In the genomic region with DNA sequence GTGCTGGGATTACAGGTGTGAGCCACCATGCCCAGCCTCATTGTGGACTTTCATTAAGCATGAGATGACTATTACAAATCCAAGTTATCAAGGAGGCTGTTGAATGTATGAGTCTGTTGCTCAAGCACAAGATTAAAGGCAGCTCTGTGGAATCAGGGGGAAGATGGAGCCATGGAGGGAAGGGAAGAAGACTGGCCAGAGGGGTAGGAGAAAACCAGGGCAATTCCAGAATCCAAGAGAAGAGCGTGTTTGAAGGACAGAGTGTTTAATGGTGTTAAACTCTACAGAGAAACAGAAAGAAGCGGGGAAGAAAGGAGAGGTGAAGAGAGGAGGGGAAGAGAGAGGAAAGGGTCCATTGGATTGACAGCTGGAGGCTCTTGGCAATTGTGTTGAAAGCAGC, we compare ENCODE assay signal across 27 cellular contexts.
"Had no signal": no experiment of that assay in that cellular context is flagged by ENCODE, and none has a peak within 500 bp of the region (broad histone marks: within the 10 kb centered on the region; RNA-seq: fewer than 3 reads in every experiment).

No MANE protein-coding gene starts in this region.

- DNase-seq: stimulated activated CD4-positive, alpha-beta T cell treated with anti-CD3 and anti-CD28 coated beads, Interleukin-2, amount 100 ng/mL, for 48 hours; stimulated activated CD4-positive, alpha-beta T cell treated with anti-CD3 and anti-CD28 coated beads, Interleukin-4, amount 100 ng/mL, for 1 hour; stimulated activated CD4-positive, alpha-beta T cell treated with anti-CD3 and anti-CD28 coated beads, Interleukin-4, amount 100 ng/mL, for 24 hours; stimulated activated CD4-positive, alpha-beta T cell treated with anti-CD3 and anti-CD28 coated beads, Interleukin-4, amount 100 ng/mL, for 4 hours; stimulated activated CD8-positive, alpha-beta memory T cell treated with anti-CD3 and anti-CD28 coated beads, Interleukin-4, amount 100 ng/mL, for 48 hours; stimulated activated naive B cell treated with anti-CD40 and anti-IgM and Interleukin-4, amounts not matched to agents 10 μg/mL and 1 μg/mL and 100 μg/mL, for 72 hours; stimulated activated naive CD4-positive, alpha-beta T cell; stimulated activated naive CD4-positive, alpha-beta T cell treated with Interleukin-2 at 50 U/mL for 16 hours; stimulated activated naive CD8-positive, alpha-beta T cell treated with anti-CD3 and anti-CD28 coated beads, Interleukin-15, amount 100 ng/mL, for 72 hours; stimulated activated naive CD8-positive, alpha-beta T cell treated with anti-CD3 and anti-CD28 coated beads, Interleukin-15, Interleukin-2, amounts not matched to agents 100 U/mL and 50 U/mL, for 24 hours; stomach; substantia nigra; testis; thyroid gland; tibial artery; transverse colon; trophoblast cell; upper lobe of left lung; upper lobe of right lung; uterus had no signal

- ATAC-seq: stimulated activated effector memory CD8-positive, alpha-beta T cell treated with anti-CD3 and anti-CD28 coated beads, Interleukin-12 subunit alpha, Interleukin-12 subunit beta, amount 100 ng/mL, for 72 hours; stimulated activated memory B cell treated with anti-CD40 and anti-IgM and Interleukin-4, amounts not matched to agents 10 μg/mL and 1 μg/mL and 100 μg/mL, for 72 hours; stimulated activated naive B cell treated with anti-CD40 and anti-IgM and Interleukin-4, amounts not matched to agents 10 μg/mL and 1 μg/mL and 100 μg/mL, for 72 hours; stimulated activated naive CD8-positive, alpha-beta T cell treated with anti-CD3 and anti-CD28 coated beads, Interleukin-15, amount 100 ng/mL, for 72 hours; stimulated activated naive CD8-positive, alpha-beta T cell treated with anti-CD3 and anti-CD28 coated beads, Interleukin-15, Interleukin-2, amounts not matched to agents 100 U/mL and 50 U/mL, for 24 hours; upper lobe of right lung had no signal

- H3K27me3 ChIP-seq: testis, thyroid gland, transverse colon, upper lobe of left lung, uterus, vagina had no signal

- H3K9me3 ChIP-seq: stomach, suprapubic skin, testis, thoracic aorta, thyroid gland, tibial artery, tibial nerve, transverse colon, upper lobe of left lung, upper lobe of right lung, uterus, vagina had no signal

- H3K36me3 ChIP-seq: suprapubic skin, thoracic aorta, thyroid gland, tibial artery, tibial nerve, transverse colon, upper lobe of left lung, upper lobe of right lung, uterus, vagina had no signal

- H3K4me3 ChIP-seq: stomach, suprapubic skin, testis, thoracic aorta, thyroid gland, tibial artery, tibial nerve, transverse colon, upper lobe of left lung, upper lobe of right lung, uterus, vagina had no signal

- H3K4me1 ChIP-seq: stomach, suprapubic skin, testis, thyroid gland, tibial artery, tibial nerve, transverse colon, upper lobe of left lung, upper lobe of right lung, uterus, vagina had no signal

- FAIRE-seq: urothelium cell line had no signal

- H3K27ac ChIP-seq: stomach, suprapubic skin, testis, thoracic aorta, thyroid gland, tibial artery, tibial nerve, upper lobe of left lung, upper lobe of right lung, uterus, vagina had no signal
